Comparison of ENCODE assay signal across 8 cellular contexts in the genomic region with DNA sequence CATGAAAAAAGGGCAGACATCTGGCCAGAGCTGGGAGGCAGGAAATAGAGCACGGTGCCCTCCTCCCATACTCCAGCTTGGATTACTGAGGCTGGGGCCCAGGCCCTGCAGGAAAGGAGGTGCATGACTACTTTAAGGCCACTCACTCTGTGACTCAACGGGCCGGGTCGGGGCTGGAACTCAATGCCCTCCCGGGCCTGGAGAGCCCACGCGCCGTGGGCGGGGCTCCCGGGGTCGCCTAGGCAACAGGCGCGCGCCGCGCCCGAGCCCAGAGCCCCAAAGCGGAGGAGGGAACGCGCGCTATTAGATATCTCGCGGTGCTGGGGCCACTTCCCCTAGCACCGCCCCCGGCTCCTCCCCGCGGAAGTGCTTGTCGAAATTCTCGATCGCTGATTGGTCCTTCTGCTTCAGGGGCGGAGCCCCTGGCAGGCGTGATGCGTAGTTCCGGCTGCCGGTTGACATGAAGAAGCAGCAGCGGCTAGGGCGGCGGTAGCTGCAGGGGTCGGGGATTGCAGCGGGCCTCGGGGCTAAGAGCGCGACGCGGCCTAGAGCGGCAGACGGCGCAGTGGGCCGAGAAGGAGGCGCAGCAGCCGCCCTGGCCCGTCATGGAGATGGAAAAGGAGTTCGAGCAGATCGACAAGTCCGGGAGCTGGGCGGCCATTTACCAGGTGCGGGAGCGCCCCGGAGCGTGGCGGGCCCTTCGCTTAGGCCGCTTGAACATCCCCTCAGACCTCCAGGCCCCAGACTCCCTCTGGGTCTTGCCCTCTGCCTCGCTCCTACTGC. TPM values are rescaled to one million over a fixed set of nuclear protein-coding genes. Genes with fewer than 3 reads are reported as not detected.
DNase-seq lines count a peak whose midpoint lies in the region; ATAC-seq lines count a peak whose summit lies in the region.

A gene (plus strand): TSS at position 461 of the 783 bp plus-strand sequence. CDS start 145 bp downstream, at position 606.

- no peaks in the 10 kb centered on the region for H3K36me3 ChIP-seq in CD8-positive, alpha-beta memory T cell (ENCODE audit: insufficient read depth, low read length)

- CTCF ChIA-PET in CD8-positive, alpha-beta memory T cell (lab: Charles Lee): interaction anchor here (0.9 to 2.3 kb wide), 5 partner anchors 10 to 67 kb away, joined by 3 to 10 read pairs (median 3); no protein-coding TSS in a partner anchor

- POLR2A ChIA-PET in CD8-positive, alpha-beta memory T cell (lab: Charles Lee): interaction anchor here (0.5 to 1.9 kb wide), 14 partner anchors 10 to 421 kb away, joined by 3 to 13 read pairs (median 4); a partner anchor contains a TSS

- peak within 1 kb of the TSS; percentile 74 to 98 (median 95) for H3K27ac Mint-ChIP-seq in CD8-positive, alpha-beta memory T cell

- no peaks in the 10 kb centered on the region for H3K27me3 Mint-ChIP-seq in CD8-positive, alpha-beta memory T cell

- peak within 1 kb of the TSS; percentile 98 for H3K27ac ChIP-seq in CD8-positive, alpha-beta memory T cell (ENCODE audit: low read depth, low read length)

- peak within 1 kb of the TSS; percentile 93 to 98 (median 96) for H3K4me3 Mint-ChIP-seq in CD8-positive, alpha-beta memory T cell

- no peaks in the 10 kb centered on the region for H3K9me3 ChIP-seq in CD8-positive, alpha-beta memory T cell (ENCODE audit: low read length)

- H3K4me3 ChIP-seq in CD8-positive, alpha-beta memory T cell (ENCODE audit: low read length): peak within 1 kb of the TSS; percentile 96

- H3K36me3 Mint-ChIP-seq in CD8-positive, alpha-beta memory T cell: peaks cover 0 to 11% (median 0%) of the 10 kb centered on the region in 3 donors

- ATAC-seq in GM19467 (IDR thresholded peaks at IDR 0.05; ENCODE audit: unreplicated experiment): peak; percentile 89

- peaks cover 43 to 54% (median 45%) of the 10 kb centered on the region in 3 donors for H3K4me1 Mint-ChIP-seq in CD8-positive, alpha-beta memory T cell

- peaks cover 46% of the 10 kb centered on the region for H3K4me1 ChIP-seq in CD8-positive, alpha-beta memory T cell (ENCODE audit: insufficient read depth, low read length)

- H3K9me3 Mint-ChIP-seq in CD8-positive, alpha-beta memory T cell: no peaks in the 10 kb centered on the region

- peak; percentile 99 to 100 (median 99) for DNase-seq in CD8-positive, alpha-beta memory T cell
- DNase-seq in HS-5 (ENCODE audit: low read depth) (peak; percentile 100), lung microvascular endothelial cell (ENCODE audit: low read depth in 2 of 2) (peak; percentile 99)
- DNase-seq in NK-92 treated with Interleukin-12 subunit alpha and Interleukin-12 subunit beta, amount 100 ng/mL, for 24 hours (lab: John Stamatoyannopoulos, UW): peak; percentile 98
- peak; percentile 99 for DNase-seq in activated CD8-positive, alpha-beta memory T cell treated with anti-CD3 and anti-CD28 coated beads for 24 hours
- peak; percentile 97 for DNase-seq in effector CD8-positive, alpha-beta T cell (lab: John Stamatoyannopoulos, UW)
- DNase-seq in stimulated activated CD4-positive, alpha-beta T cell treated with anti-CD3 and anti-CD28 coated beads, TNF-alpha, amount 100 ng/mL, for 48 hours (ENCODE audit: low read depth in 3 of 3): peak; percentile 96 to 99 (median 97)

- no peaks in the 10 kb centered on the region for H3K27me3 ChIP-seq in CD8-positive, alpha-beta memory T cell (ENCODE audit: insufficient read depth, low read length, poor library complexity, severe bottlenecking)

RNA-seq across cellular contexts. Expression of the gene that starts here (rescaled TPM):
- 10 to 100 TPM; 64.2 to 67.3 TPM for total RNA-seq in CD8-positive, alpha-beta memory T cell
- 35.7 TPM for polyA plus RNA-seq in CD8-positive, alpha-beta memory T cell
- 21.6 and 25.6 TPM in 2 replicates for total RNA-seq in lung microvascular endothelial cell

Comparison
In these comparisons a context has a peak if more than half of its experiments do, and no peak if none do; other contexts are left out.
1. Peak in every context shown above with its lines: DNase-seq, ATAC-seq, H3K4me3 ChIP-seq and H3K27ac ChIP-seq.